ENCODE assay signal across 13 cellular contexts in the genomic region with DNA sequence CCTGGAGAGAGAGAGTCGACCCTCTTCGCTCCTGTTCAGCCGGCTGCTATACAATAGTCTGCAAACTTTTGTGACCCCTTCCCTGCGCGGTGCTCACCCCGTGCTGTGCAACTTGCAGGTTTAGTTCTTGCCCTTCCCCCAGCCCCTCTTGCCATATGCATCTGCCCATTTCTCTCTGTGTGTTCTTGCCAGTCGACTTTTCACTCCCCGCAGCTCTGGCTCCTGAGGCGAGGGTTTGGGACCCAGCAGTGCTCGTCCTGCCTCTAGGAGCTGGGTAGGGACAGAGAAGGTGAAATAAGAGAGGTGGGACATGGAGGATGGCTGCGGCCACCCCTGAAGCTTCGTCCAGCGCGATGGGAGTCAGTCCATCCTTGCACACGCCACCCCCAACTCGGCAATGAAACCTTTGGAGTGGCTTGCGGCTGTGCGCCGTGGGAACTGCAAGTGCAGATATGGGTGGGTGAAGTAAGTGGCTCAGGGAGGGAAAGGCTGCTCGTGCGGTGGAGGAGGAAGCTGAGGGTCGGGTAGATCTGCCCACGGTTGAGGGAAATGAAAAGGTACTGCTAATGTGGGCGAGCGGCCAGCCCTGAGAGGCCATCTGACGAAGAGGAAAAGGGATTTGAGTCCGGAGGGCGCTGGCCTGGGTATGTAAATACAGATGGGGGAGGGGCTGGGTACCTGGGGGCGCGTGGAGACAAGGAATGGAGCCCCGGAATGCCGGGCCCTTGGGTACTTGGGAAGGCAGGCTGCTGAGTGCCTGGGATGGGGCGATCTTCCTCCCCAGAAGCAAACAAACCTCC. TPM values are rescaled to one million over a fixed set of nuclear protein-coding genes. Genes with fewer than 3 reads are reported as not detected.
A peak's percentile ranks its signal among the peaks of the same experiment; 100 is the strongest.
DNase-seq lines count a peak whose midpoint lies in the region; ATAC-seq, FAIRE-seq and TF ChIP-seq lines count a peak whose summit lies in the region.
"Had no signal": no experiment of that assay in that cellular context is flagged by ENCODE, and none has a peak within 500 bp of the region (broad histone marks: within the 10 kb centered on the region; RNA-seq: fewer than 3 reads in every experiment).

No MANE protein-coding gene starts in this region.

- H3K9me3 ChIP-seq in A549 = no peaks in the 10 kb centered on the region
- H3K9me3 ChIP-seq in H9 (ENCODE audit: control insufficient read depth, low read depth, low read length) = no peaks in the 10 kb centered on the region
- H3K9me3 ChIP-seq in esophagus muscularis mucosa = no peaks in the 10 kb centered on the region

- H3K27me3 ChIP-seq in H9 (ENCODE audit: insufficient read depth, low read length) (peaks cover 46% of the 10 kb centered on the region), esophagus muscularis mucosa (peaks cover 0 to 52% (median 18%) of the 10 kb centered on the region in 4 donors)

- no peak overlapping the region for H2BK20ac ChIP-seq in H9 (ENCODE audit: low read depth, low read length, poor library complexity, severe bottlenecking)

- peak overlapping the region; percentile 1 for H3K9ac ChIP-seq in H9 (ENCODE audit: extremely low read depth, insufficient read length, low read length)

- H3K4me3 ChIP-seq in A549 (no peak overlapping the region), esophagus muscularis mucosa (peak overlapping the region; percentile 44 to 58 (median 50))

- H2BK120ac ChIP-seq in H9 (ENCODE audit: low read depth, low read length, poor library complexity, severe bottlenecking) = no peak overlapping the region

- ATAC-seq in A549 = peak; percentile 10 to 22; a peak in 3 of 6 replicates
- ATAC-seq in GM21737 (IDR thresholded peaks at IDR 0.05; ENCODE audit: unreplicated experiment) = no peak

- H3K79me2 ChIP-seq in H9 (ENCODE audit: insufficient read depth, low read length) = no peaks in the 10 kb centered on the region

- no peaks in the 10 kb centered on the region for H3K36me3 ChIP-seq in esophagus muscularis mucosa

- TF ChIP-seq EP300 in A549 (IDR thresholded peaks at IDR 0.05) (no peak), esophagus muscularis mucosa (IDR thresholded peaks at IDR 0.05) (no peak)

- TF ChIP-seq POLR2A in A549 (IDR thresholded peaks at IDR 0.05; ENCODE audit: low read length) = no peak
- no peak for TF ChIP-seq POLR2A in esophagus muscularis mucosa (IDR thresholded peaks at IDR 0.05; ENCODE audit: low read depth)

- H4K20me1 ChIP-seq in H9 (ENCODE audit: control insufficient read depth, insufficient read depth, insufficient read length) = no peaks in the 10 kb centered on the region

- H4K91ac ChIP-seq in H9 (ENCODE audit: insufficient read length, low read depth, low read length) = no peak overlapping the region

- no peak overlapping the region for H3K27ac ChIP-seq in A549
- no peak overlapping the region for H3K27ac ChIP-seq in H9 (ENCODE audit: insufficient read length, low read depth, low read length)
- no peak overlapping the region for H3K27ac ChIP-seq in esophagus muscularis mucosa (replicated peaks in 1 of 4)
- H3K27ac ChIP-seq: C4-2B had no signal

- H4K8ac ChIP-seq in H9 (replicated peaks; ENCODE audit: insufficient read length, low read depth, low read length) = no peak overlapping the region

- WGBS in A549 (ENCODE audit: missing lambda C conversion rate) = 6% methylated on average over 33 of the region's 33 CpGs
- no CpG with 5 or more reads among the region's 33 CpGs for WGBS in H9 (ENCODE audit: extremely low coverage, insufficient read length, low lambda C conversion rate)
- WGBS in esophagus muscularis mucosa = under 1% methylated on average over 32 of the region's 33 CpGs

- peaks cover 29% of the 10 kb centered on the region for H3K23me2 ChIP-seq in H9 (ENCODE audit: insufficient read length, low read depth, low read length, poor library complexity, severe bottlenecking)

- H2AFZ ChIP-seq in H9 (ENCODE audit: low read length) = no peak overlapping the region

- no peak overlapping the region for H2BK12ac ChIP-seq in H9 (ENCODE audit: insufficient read length, low read depth, low read length)

- H3K27me3 Mint-ChIP-seq in H9 (ENCODE audit: low read depth) (peaks cover 85% of the 10 kb centered on the region), neural crest cell (ENCODE audit: low read depth) (peaks cover 86% of the 10 kb centered on the region)

- H3K27ac Mint-ChIP-seq in H9 (no peak overlapping the region; a peak in 1 of 7 replicates), neural crest cell (ENCODE audit: unreplicated experiment) (no peak overlapping the region)
- H3K27ac Mint-ChIP-seq: activated naive CD8-positive, alpha-beta T cell treated with anti-CD3 and anti-CD28 coated beads, Interleukin-2, amount 10 ng/mL, durations not matched to agents 7 days and 5 days had no signal

- no peak for TF ChIP-seq RAD21 in A549 (conservative IDR thresholded peaks at IDR 0.05 in 1 of 2, IDR thresholded peaks at IDR 0.05 in 1 of 2)

- H3K56ac ChIP-seq in H9 (ENCODE audit: insufficient read length, low read depth, low read length) = no peak overlapping the region

- TF ChIP-seq CTCF in A549 (IDR thresholded peaks at IDR 0.05) (no peak), H9 (conservative IDR thresholded peaks at IDR 0.05) (no peak), esophagus muscularis mucosa (IDR thresholded peaks at IDR 0.05) (no peak), neural crest cell (conservative IDR thresholded peaks at IDR 0.05) (no peak)

- H2BK15ac ChIP-seq in H9 (ENCODE audit: low read depth, low read length) = no peak overlapping the region

- no peak overlapping the region for H3T11ph ChIP-seq in H9 (ENCODE audit: low read length)

- POLR2A ChIA-PET in A549 (lab: Yijun Ruan, JAX) = no interaction called here

- H2BK5ac ChIP-seq in H9 (ENCODE audit: insufficient read length, low read length) = no peak overlapping the region

- H3K4me1 Mint-ChIP-seq in H9 (peaks cover 26 to 32% of the 10 kb centered on the region in 2 experiments), neural crest cell (peaks cover 27% of the 10 kb centered on the region)

- intact Hi-C loops in esophagus muscularis mucosa (cut with DNase I) = no loop called here

- H3K4me3 Mint-ChIP-seq in H9 (peak overlapping the region; percentile 66 to 88), neural crest cell (peak overlapping the region; percentile 80)
- H3K4me3 Mint-ChIP-seq: activated naive CD8-positive, alpha-beta T cell treated with anti-CD3 and anti-CD28 coated beads, Interleukin-2, amount 10 ng/mL, durations not matched to agents 7 days and 5 days had no signal

- no peaks in the 10 kb centered on the region for H3K4me1 ChIP-seq in A549
- H3K4me1 ChIP-seq in H9 (ENCODE audit: insufficient read depth, low read length) = peaks cover 2% of the 10 kb centered on the region; the same call in 1 of the 2 replicates
- H3K4me1 ChIP-seq in esophagus muscularis mucosa = peaks cover 12 to 30% (median 26%) of the 10 kb centered on the region in 4 donors

- no peak overlapping the region for H3K4ac ChIP-seq in H9 (ENCODE audit: low read depth, low read length)

- no peaks in the 10 kb centered on the region for H3K79me1 ChIP-seq in H9 (ENCODE audit: insufficient read depth, low read depth, low read length, poor library complexity, severe bottlenecking)

- FAIRE-seq in A549 (lab: Jason Lieb, UNC) = no peak

- H3K9me3 Mint-ChIP-seq in H9 (no peaks in the 10 kb centered on the region), neural crest cell (no peaks in the 10 kb centered on the region)
- H3K9me3 Mint-ChIP-seq: activated naive CD8-positive, alpha-beta T cell treated with anti-CD3 and anti-CD28 coated beads, Interleukin-2, amount 10 ng/mL, durations not matched to agents 7 days and 5 days had no signal

- H3K23ac ChIP-seq in H9 (ENCODE audit: insufficient read length, low read depth, low read length) = no peak overlapping the region

- H2AK5ac ChIP-seq in H9 (ENCODE audit: insufficient read length, low read length) = no peak overlapping the region

- CTCF ChIA-PET in A549 (lab: Yijun Ruan, JAX) = no interaction called here

- no peaks in the 10 kb centered on the region; a peak in 1 of 7 replicates for H3K36me3 Mint-ChIP-seq in H9 (ENCODE audit: insufficient read depth in 1 of 3, low read depth in 3 of 3)
- H3K36me3 Mint-ChIP-seq in neural crest cell (ENCODE audit: low read depth) = no peaks in the 10 kb centered on the region
- H3K36me3 Mint-ChIP-seq: activated naive CD8-positive, alpha-beta T cell treated with anti-CD3 and anti-CD28 coated beads, Interleukin-2, amount 10 ng/mL, durations not matched to agents 7 days and 5 days had no signal

- H4K5ac ChIP-seq in H9 (ENCODE audit: insufficient read length, low read depth, low read length) = no peak overlapping the region

- peak overlapping the region; percentile 60 for H3K4me2 ChIP-seq in A549
- H3K4me2 ChIP-seq in H9 (ENCODE audit: insufficient read depth, insufficient read length, low read length) = peak overlapping the region; percentile 94

- no peak overlapping the region for H3K14ac ChIP-seq in H9 (ENCODE audit: insufficient read depth, low read length)

- no peak for DNase-seq in A549 (ENCODE audit: low read depth in 1 of 2, low spot score in 1 of 2)
- DNase-seq in H9 = no peak
- DNase-seq in esophagus muscularis mucosa (ENCODE audit: extremely low spot score) = no peak
- no peak for DNase-seq in neural crest cell (ENCODE audit: low read depth, low spot score)
- no peak for DNase-seq in stimulated activated CD4-positive, alpha-beta T cell treated with anti-CD3 and anti-CD28 coated beads, Interleukin-1b, Interleukin-23, amount 100 ng/mL, for 48 hours
- DNase-seq in HuH-7 (ENCODE audit: low spot score) = no peak
- no peak for DNase-seq in amniotic stem cell (lab: John Stamatoyannopoulos, UW)
- DNase-seq: activated naive CD8-positive, alpha-beta T cell treated with anti-CD3 and anti-CD28 coated beads, Interleukin-2, amount 10 ng/mL, durations not matched to agents 7 days and 5 days; NCI-H2171; stimulated activated CD4-positive, alpha-beta T cell treated with anti-CD3 and anti-CD28 coated beads, Interleukin-12 subunit alpha, Interleukin-12 subunit beta, amount 100 ng/mL, for 4 hours had no signal

- H3K18ac ChIP-seq in H9 (ENCODE audit: insufficient read length, low read depth, low read length) = no peak overlapping the region

TF ChIP-seq in A549, 52 proteins besides CTCF, POLR2A, EP300 and RAD21 (continues in another document):
- no peak for TF ChIP-seq JUN (IDR thresholded peaks at IDR 0.05)
- TF ChIP-seq, protein P1, sequence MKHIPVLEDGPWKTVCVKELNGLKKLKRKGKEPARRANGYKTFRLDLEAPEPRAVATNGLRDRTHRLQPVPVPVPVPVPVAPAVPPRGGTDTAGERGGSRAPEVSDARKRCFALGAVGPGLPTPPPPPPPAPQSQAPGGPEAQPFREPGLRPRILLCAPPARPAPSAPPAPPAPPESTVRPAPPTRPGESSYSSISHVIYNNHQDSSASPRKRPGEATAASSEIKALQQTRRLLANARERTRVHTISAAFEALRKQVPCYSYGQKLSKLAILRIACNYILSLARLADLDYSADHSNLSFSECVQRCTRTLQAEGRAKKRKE (CRISPR knock-in tag; IDR thresholded peaks at IDR 0.05; ENCODE audit: low read depth) = no peak

RNA-seq across cellular contexts. Expression of a gene that starts 1.0 kb away (rescaled TPM):
- polyA plus RNA-seq in A549 (2011; rRNA removed) (not detected in 2 replicates), A549 (2017; fragmentation: RNase III; extraction: RNeasy Plus Mini Kit Qiagen cat#74134 plus additional on column Dnase treatment) (not detected in 3 replicates)
- polyA plus RNA-seq in A549 (2012; cell fraction: cytosol; rRNA removed) = not detected in 2 replicates
- polyA plus RNA-seq in A549 (2012; cell fraction: nucleus; rRNA removed) = not detected in 2 replicates
- polyA minus RNA-seq in A549 (2011; rRNA and poly(A)+ RNA removed) = not detected in 2 replicates
- total RNA-seq in H9 (2021) (0.31 and 0.35 TPM in 2 replicates), esophagus muscularis mucosa (under 1 TPM in 2 of 4 donors, not detected in 2; under 0.01 to 0.52 TPM), neural crest cell (0.16 and 0.54 TPM in 2 replicates)
- total RNA-seq: activated naive CD8-positive, alpha-beta T cell treated with anti-CD3 and anti-CD28 coated beads, Interleukin-2, amount 10 ng/mL, durations not matched to agents 7 days and 5 days; glomerular endothelial cell had no signal
